ENCODE assay signal across 13 cellular contexts in genomic region chr4:33649015-33649414, GRCh38.
A peak's percentile ranks its signal among the peaks of the same experiment; 100 is the strongest.
DNase-seq lines count a peak whose midpoint lies in the region; TF ChIP-seq lines count a peak whose summit lies in the region.
"Had no signal": no experiment of that assay in that cellular context is flagged by ENCODE, and none has a peak within 500 bp of the region (broad histone marks: within the 10 kb centered on the region; RNA-seq: fewer than 3 reads in every experiment).

No MANE protein-coding gene starts in this region.

- no peak for TF ChIP-seq POLR2A in erythroblast (IDR thresholded peaks at IDR 0.05; ENCODE audit: low read length)

- POLR2A ChIA-PET in HEK293T (lab: Yijun Ruan, JAX), result no interaction called here

- peak; percentile 94 for TF ChIP-seq CTCF in AG09309 (IDR thresholded peaks at IDR 0.05; ENCODE audit: control insufficient read depth, insufficient read depth, low read depth, low read length, missing control alignments)

- no peak overlapping the region for H3K4me3 ChIP-seq in AG09309 (ENCODE audit: control insufficient read depth, low read depth, low read length)
- H3K4me3 ChIP-seq: suprapubic skin had no signal

- CTCF ChIA-PET in HEK293T (lab: Yijun Ruan, JAX), result no interaction called here

- DNase-seq in AG09309 (ENCODE audit: low read depth), result peak; percentile 14
- peak; percentile 26 for DNase-seq in HT-29 (ENCODE audit: low spot score)
- peak; percentile 62 for DNase-seq in amniotic epithelial cell (ENCODE audit: low read depth)
- peak; percentile 8 for DNase-seq in kidney tubule cell (ENCODE audit: low spot score)
- no peak for DNase-seq in HEK293T (ENCODE audit: extremely low spot score)
- DNase-seq in medulla oblongata (ENCODE audit: extremely low spot score), result no peak
- no peak for DNase-seq in activated effector memory CD4-positive, alpha-beta T cell treated with anti-CD3 and anti-CD28 coated beads, Interleukin-2, amount 50 U/mL, for 16 hours
- no peak for DNase-seq in erythroblast (lab: John Stamatoyannopoulos, UW)
- DNase-seq: DMS79 treated with DMSO at 0.1 percent for 48 hours; effector CD8-positive, alpha-beta T cell; NCI-H2081 treated with DMSO at 0.1 percent for 48 hours; stimulated activated CD4-positive, alpha-beta T cell treated with anti-CD3 and anti-CD28 coated beads, Interleukin-2, amount 100 ng/mL, for 24 hours had no signal

TF ChIP-seq in HEK293T, 16 proteins besides CTCF, POLR2A, EP300 and RAD21:
- TF ChIP-seq FOXM1 (IDR thresholded peaks at IDR 0.05; ENCODE audit: borderline replicate concordance) (no peak), LEF1 (IDR thresholded peaks at IDR 0.05; ENCODE audit: borderline replicate concordance) (no peak), ELF4 (IDR thresholded peaks at IDR 0.05) (no peak), BHLHE40 (IDR thresholded peaks at IDR 0.05; ENCODE audit: borderline replicate concordance) (no peak), CTBP1 (IDR thresholded peaks at IDR 0.05; ENCODE audit: borderline replicate concordance) (no peak), FOXK2 (IDR thresholded peaks at IDR 0.05) (no peak), SP1 (IDR thresholded peaks at IDR 0.05) (no peak), HDGF (IDR thresholded peaks at IDR 0.05; ENCODE audit: borderline replicate concordance) (no peak), TARDBP (IDR thresholded peaks at IDR 0.05) (no peak), NFRKB (IDR thresholded peaks at IDR 0.05) (no peak), ARNT (IDR thresholded peaks at IDR 0.05) (no peak)
- TF ChIP-seq, protein P1, sequence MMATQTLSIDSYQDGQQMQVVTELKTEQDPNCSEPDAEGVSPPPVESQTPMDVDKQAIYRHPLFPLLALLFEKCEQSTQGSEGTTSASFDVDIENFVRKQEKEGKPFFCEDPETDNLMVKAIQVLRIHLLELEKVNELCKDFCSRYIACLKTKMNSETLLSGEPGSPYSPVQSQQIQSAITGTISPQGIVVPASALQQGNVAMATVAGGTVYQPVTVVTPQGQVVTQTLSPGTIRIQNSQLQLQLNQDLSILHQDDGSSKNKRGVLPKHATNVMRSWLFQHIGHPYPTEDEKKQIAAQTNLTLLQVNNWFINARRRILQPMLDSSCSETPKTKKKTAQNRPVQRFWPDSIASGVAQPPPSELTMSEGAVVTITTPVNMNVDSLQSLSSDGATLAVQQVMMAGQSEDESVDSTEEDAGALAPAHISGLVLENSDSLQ (IDR thresholded peaks at IDR 0.05), result no peak

Comparison
In these comparisons a context has a peak if more than half of its experiments do, and no peak if none do; other contexts are left out.
1. DNase-seq: peak in AG09309 (single experiment), HT-29 (single experiment), amniotic epithelial cell (single experiment) and kidney tubule cell (single experiment); none in HEK293T (single experiment), medulla oblongata (single experiment), activated effector memory CD4-positive, alpha-beta T cell treated with anti-CD3 and anti-CD28 coated beads, Interleukin-2, amount 50 U/mL, for 16 hours (single experiment) and erythroblast (0 of 2).